In the genomic region with DNA sequence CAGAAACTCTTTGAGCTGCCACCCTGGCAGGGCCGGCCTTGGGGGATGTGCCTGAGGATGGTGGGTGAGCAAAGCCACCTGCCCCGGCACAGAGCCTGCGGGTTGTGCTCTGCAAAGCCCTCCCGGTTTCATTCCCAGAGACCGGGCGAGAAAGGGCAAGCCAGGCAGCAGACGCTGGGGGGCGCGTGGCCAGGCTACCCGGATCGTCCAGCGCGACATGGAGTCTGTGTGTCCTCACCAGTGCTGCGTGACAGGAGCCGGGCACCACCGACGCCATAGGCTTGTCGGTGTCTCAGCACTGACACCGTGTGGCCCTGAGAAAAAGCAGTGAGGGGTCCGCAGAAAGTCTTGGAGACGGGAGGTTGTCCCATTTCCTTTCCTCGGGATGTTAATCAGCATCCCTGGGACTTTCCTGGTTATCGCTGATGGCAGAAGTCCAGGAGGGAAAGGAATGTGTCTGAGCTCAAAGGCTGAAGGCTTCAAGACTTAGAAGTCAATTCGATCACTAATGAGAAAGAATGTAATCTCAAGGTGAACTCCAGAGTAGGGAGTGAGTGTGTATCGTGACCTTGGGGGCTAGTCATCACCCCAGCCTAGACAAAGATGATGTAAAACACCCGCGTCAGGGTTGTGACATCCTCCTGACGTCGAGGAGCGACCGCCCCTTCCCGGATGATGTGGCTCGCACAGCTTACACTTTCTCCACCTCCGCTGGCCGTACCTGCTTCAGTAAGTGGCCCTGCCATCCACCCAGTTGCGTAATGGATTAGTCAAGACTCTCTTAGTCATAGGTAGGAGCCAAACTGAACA, we compare ENCODE assay signal across 8 cellular contexts. TPM values are rescaled to one million over a fixed set of nuclear protein-coding genes. Genes with fewer than 3 reads are reported as not detected.
DNase-seq lines count a peak whose midpoint lies in the region; ATAC-seq, FAIRE-seq and TF ChIP-seq lines count a peak whose summit lies in the region.

No MANE protein-coding gene starts in this region.

- H4K20me1 ChIP-seq in GM23248 (ENCODE audit: insufficient read depth) (no peaks in the 10 kb centered on the region), HepG2 (ENCODE audit: insufficient read depth, low read length) (no peaks in the 10 kb centered on the region)

- ATAC-seq in HepG2 (peak; percentile 97), HG03520 (IDR thresholded peaks at IDR 0.05; ENCODE audit: unreplicated experiment) (no peak)

- CTCF ChIA-PET in AG04450 (lab: Charles Lee), result interaction anchor here (0.6 to 5.1 kb wide), 8 partner anchors 10 to 276 kb away, joined by 3 to 29 read pairs (median 4); no protein-coding TSS in a partner anchor
- CTCF ChIA-PET in HepG2 (lab: Yijun Ruan, JAX; ENCODE audit: low intra/inter-chr PET ratio, low total read pairs), result interaction anchor here (1.5 to 4.3 kb wide), 2 partner anchors 27 to 68 kb away, joined by 5 to 39 read pairs; no protein-coding TSS in a partner anchor

- H3K4me3 ChIP-seq in AG04450 (ENCODE audit: low read depth, low read length) (peak overlapping the region; percentile 36), GM23248 (peak overlapping the region; percentile 37), duodenal mucosa (ENCODE audit: low read depth in 1 of 2, low read length in 2 of 2) (peak overlapping the region; percentile 52 to 55), HepG2 (replicated peaks in 1 of 3; ENCODE audit: insufficient read depth in 1 of 3, low read depth in 2 of 3, low read length in 3 of 3) (peak overlapping the region; percentile 4 to 45 (median 17); a peak in 3 of 6 replicates)

- H3K27ac ChIP-seq in AG04450 (ENCODE audit: low read depth, low read length), result no peak overlapping the region
- no peak overlapping the region for H3K27ac ChIP-seq in GM23248
- H3K27ac ChIP-seq in duodenal mucosa (ENCODE audit: low read depth, low read length), result no peak overlapping the region
- H3K27ac ChIP-seq in HepG2 (ENCODE audit: extremely low read length, insufficient read depth, low read length), result no peak overlapping the region

- no peak for TF ChIP-seq EP300 in HepG2 (IDR thresholded peaks at IDR 0.05; ENCODE audit: low read depth in 2 of 2, low read length in 2 of 2)
- TF ChIP-seq EP300 in HepG2 (CRISPR knock-in tag; IDR thresholded peaks at IDR 0.05; ENCODE audit: borderline replicate concordance), result no peak

- no peaks in the 10 kb centered on the region for H3K9me2 ChIP-seq in GM23248 (ENCODE audit: insufficient read depth)

- 26 to 27% methylated on average over 34 to 36 of the region's 36 CpGs for WGBS in GM23248 (ENCODE audit: low coverage in 1 of 2, low lambda C conversion rate in 2 of 2, missing lambda C conversion rate in 2 of 2), 2 experiments
- 3% methylated on average over 25 of the region's 36 CpGs for WGBS in HepG2 (ENCODE audit: low lambda C conversion rate)

- H3K4me1 ChIP-seq in GM23248 (ENCODE audit: insufficient read depth) (no peaks in the 10 kb centered on the region), duodenal mucosa (ENCODE audit: control insufficient read depth in 1 of 2, insufficient read depth in 2 of 2, low read length in 2 of 2) (peaks cover 5 to 9% of the 10 kb centered on the region in 2 donors), HepG2 (ENCODE audit: insufficient read depth, low read length) (peaks cover 42% of the 10 kb centered on the region)

- H3K36me3 ChIP-seq in GM23248 (ENCODE audit: low read depth) (no peaks in the 10 kb centered on the region), duodenal mucosa (ENCODE audit: control insufficient read depth in 1 of 2, insufficient read depth in 2 of 2, low read length in 2 of 2) (no peaks in the 10 kb centered on the region), HepG2 (replicated peaks in 1 of 2; ENCODE audit: control insufficient read depth in 1 of 2, insufficient read depth in 2 of 2, low read length in 2 of 2) (no peaks in the 10 kb centered on the region)

- H3K9me3 ChIP-seq in AG04450 (ENCODE audit: control insufficient read depth, insufficient read depth, low read length) (no peaks in the 10 kb centered on the region; the same call in 1 of the 2 replicates), GM23248 (ENCODE audit: low read depth) (no peaks in the 10 kb centered on the region), duodenal mucosa (ENCODE audit: control insufficient read depth in 1 of 2, low read length in 2 of 2) (no peaks in the 10 kb centered on the region), HepG2 (ENCODE audit: low read length) (no peaks in the 10 kb centered on the region)

- TF ChIP-seq CTCF in AG04450 (IDR thresholded peaks at IDR 0.05; ENCODE audit: low read depth, low read length), result peak; percentile 56
- peak; percentile 92 for TF ChIP-seq CTCF in HepG2 (CRISPR knock-in tag; IDR thresholded peaks at IDR 0.05)

- peak; percentile 51 for FAIRE-seq in HepG2 (lab: Jason Lieb, UNC)

- no TSS peak for BruUV-seq in HepG2 (replicated peaks; lab: Mats Ljungman, UMichigan)

- intact Hi-C loops in HepG2 (cut with micrococcal nuclease; ENCODE audit: unreplicated experiment), result loop anchor here (1.0 kb wide), 1 partner anchor 9 kb away; no protein-coding TSS in a partner anchor

- H3K9ac ChIP-seq in GM23248, result no peak overlapping the region
- peak overlapping the region in 1 of 2 donors; percentile 42 for H3K9ac ChIP-seq in duodenal mucosa (ENCODE audit: low read depth in 1 of 2, low read length in 2 of 2)
- H3K9ac ChIP-seq in HepG2 (ENCODE audit: insufficient read depth, low read depth, low read length), result no peak overlapping the region

- in situ Hi-C loops in GM23248 (cut with MboI), result no loop called here
- in situ Hi-C loops in HepG2 (cut with HindIII; ENCODE audit: extremely low pct_ligation_motif_present, low pct_unique_long_range_greater_than_20kb), result loop anchor here (5.0 kb wide), 1 partner anchor 70 kb away; no protein-coding TSS in a partner anchor

- H3K79me2 ChIP-seq in GM23248 (ENCODE audit: insufficient read depth), result no peaks in the 10 kb centered on the region
- H3K79me2 ChIP-seq in HepG2 (ENCODE audit: insufficient read depth, low read length), result no peaks in the 10 kb centered on the region

- H2AFZ ChIP-seq in GM23248 (peak overlapping the region; percentile 37; the same call in 1 of the 2 replicates), HepG2 (ENCODE audit: low read length) (peak overlapping the region; percentile 17)

- peak; percentile 92 for TF ChIP-seq RAD21 in HepG2 (CRISPR knock-in tag; IDR thresholded peaks at IDR 0.05)

- H3K4me2 ChIP-seq in GM23248 (ENCODE audit: unreplicated experiment) (peak overlapping the region; percentile 39), HepG2 (ENCODE audit: low read depth, low read length) (peak overlapping the region; percentile 79)

- no peak for DNase-seq in AG04450 (ENCODE audit: low read depth, low spot score)
- peak; percentile 80 for DNase-seq in GM23248
- peak; percentile 70 for DNase-seq in NCI-H460 (ENCODE audit: extremely low read depth, low read depth)
- DNase-seq in activated CD4-positive, CD25-positive, alpha-beta regulatory T cell treated with anti-CD3 and anti-CD28 coated beads, Interleukin-2, amount 50 U/mL, for 72 hours, result peak; percentile 46
- DNase-seq in HepG2 (ENCODE audit: low spot score), result peak; percentile 80
- peak; percentile 53 for DNase-seq in stimulated activated CD4-positive, alpha-beta T cell treated with anti-CD3 and anti-CD28 coated beads, Interleukin-4, amount 100 ng/mL, for 1 hour

- no peaks in the 10 kb centered on the region for H3F3A ChIP-seq in GM23248 (ENCODE audit: insufficient read depth)

- TF ChIP-seq POLR2A in HepG2 (IDR thresholded peaks at IDR 0.05; ENCODE audit: insufficient read depth in 1 of 2, low read depth in 2 of 2, low read length in 2 of 2), result no peak

- POLR2A ChIA-PET in AG04450 (lab: Yijun Ruan, JAX), result no interaction called here
- POLR2A ChIA-PET in HepG2 (lab: Yijun Ruan, JAX), result interaction anchor here (1.8 kb wide), 1 partner anchor 85 kb away, joined by 5 read pairs; the partner anchor contains the start of gene EHD4

- H3K27me3 ChIP-seq in AG04450 (ENCODE audit: control insufficient read depth, insufficient read depth, low read length) (peaks cover 46% of the 10 kb centered on the region), GM23248 (replicated peaks; ENCODE audit: insufficient read depth) (peaks cover 13% of the 10 kb centered on the region), duodenal mucosa (ENCODE audit: control insufficient read depth in 1 of 2, insufficient read depth in 2 of 2, low read length in 2 of 2) (peaks cover 0 to 3% of the 10 kb centered on the region in 2 donors), HepG2 (ENCODE audit: control insufficient read depth in 1 of 2, insufficient read depth in 2 of 2, low read length in 2 of 2) (peaks cover 0 to 9% of the 10 kb centered on the region in 2 experiments; a peak in 1 of 5 replicates)

RNA-seq across cellular contexts. Expression of gene PLA2G4E, which starts 36.3 kb away (rescaled TPM):
- polyA plus RNA-seq in AG04450 (2011; rRNA removed), result not detected in 2 replicates
- not detected in 2 replicates for polyA minus RNA-seq in AG04450 (2011; rRNA and poly(A)+ RNA removed)
- total RNA-seq in GM23248 (2014; rRNA removed; shearing (Covaris generic)), result not detected in 2 replicates
- polyA plus RNA-seq in GM23248 (2016; fragmentation: Nextera tagmentation; extraction: Ambion mirVana), result not detected in 2 replicates
- not detected in 2 replicates for total RNA-seq in NCI-H460 (2014; rRNA removed; shearing (Covaris generic))
- not detected in 2 replicates for polyA plus RNA-seq in NCI-H460 (2014; cell fraction: nucleus; rRNA removed)
- total RNA-seq in HepG2 (2016; rRNA removed; fragmentation: Illumina TruSeq; extraction: Trizol), result not detected in 2 replicates
- not detected in 2 replicates for total RNA-seq in HepG2 (2016; cell fraction: cytosol; rRNA removed; fragmentation: Illumina TruSeq; extraction: Trizol; ENCODE audit: low read depth)
- not detected in 2 replicates for total RNA-seq in HepG2 (2016; cell fraction: insoluble cytoplasmic fraction; rRNA removed; fragmentation: Illumina TruSeq; extraction: Trizol)
- not detected in 2 replicates for total RNA-seq in HepG2 (2016; cell fraction: membrane; rRNA removed; fragmentation: Illumina TruSeq; extraction: Trizol)
- total RNA-seq in HepG2 (2016; cell fraction: nucleus; rRNA removed; fragmentation: Illumina TruSeq; extraction: Trizol), result not detected in 2 replicates
- 0.01 TPM in 1 of 2 replicates, not detected in the other for polyA plus RNA-seq in HepG2 (2011; rRNA removed)
- polyA plus RNA-seq in HepG2 (2011; cell fraction: cytosol; rRNA removed), result not detected in 2 replicates
- not detected in 2 replicates for polyA plus RNA-seq in HepG2 (2011; cell fraction: nucleus; rRNA removed)
- polyA plus RNA-seq in HepG2 (2012), result not detected in 2 replicates
- not detected in 2 replicates for polyA plus RNA-seq in HepG2 (2016; cell fraction: cytosol; fragmentation: Illumina TruSeq; extraction: Trizol; ENCODE audit: low read depth)
- polyA plus RNA-seq in HepG2 (2016; cell fraction: insoluble cytoplasmic fraction; fragmentation: Illumina TruSeq; extraction: Trizol; ENCODE audit: low read depth), result not detected in 2 replicates
- polyA plus RNA-seq in HepG2 (2016; cell fraction: membrane; fragmentation: Illumina TruSeq; extraction: Trizol; ENCODE audit: low read depth), result not detected in 2 replicates
- polyA plus RNA-seq in HepG2 (2016; cell fraction: nucleus; fragmentation: Illumina TruSeq; extraction: Trizol; ENCODE audit: insufficient read depth, low read depth), result not detected in 2 replicates
- not detected in 2 replicates for polyA minus RNA-seq in HepG2 (2011; rRNA and poly(A)+ RNA removed; ENCODE audit: low replicate concordance)
- polyA minus RNA-seq in HepG2 (2011; cell fraction: cytosol; rRNA and poly(A)+ RNA removed), result not detected in 2 replicates
- not detected in 2 replicates for polyA minus RNA-seq in HepG2 (2011; cell fraction: nucleus; rRNA and poly(A)+ RNA removed)

RNA-seq across cellular contexts. Expression of gene PLA2G4D, which starts 37.2 kb away (rescaled TPM):
- not detected in 2 replicates for polyA plus RNA-seq in AG04450 (2011; rRNA removed)
- polyA minus RNA-seq in AG04450 (2011; rRNA and poly(A)+ RNA removed), result not detected in 2 replicates
- not detected in 2 replicates for total RNA-seq in GM23248 (2014; rRNA removed; shearing (Covaris generic))
- not detected in 2 replicates for polyA plus RNA-seq in GM23248 (2016; fragmentation: Nextera tagmentation; extraction: Ambion mirVana)
- not detected in 2 replicates for total RNA-seq in NCI-H460 (2014; rRNA removed; shearing (Covaris generic))
- not detected in 2 replicates for polyA plus RNA-seq in NCI-H460 (2014; cell fraction: nucleus; rRNA removed)
- 0.04 TPM in 1 of 2 replicates, not detected in the other for total RNA-seq in HepG2 (2016; rRNA removed; fragmentation: Illumina TruSeq; extraction: Trizol)
- not detected in 2 replicates for total RNA-seq in HepG2 (2016; cell fraction: cytosol; rRNA removed; fragmentation: Illumina TruSeq; extraction: Trizol; ENCODE audit: low read depth)
- not detected in 2 replicates for total RNA-seq in HepG2 (2016; cell fraction: insoluble cytoplasmic fraction; rRNA removed; fragmentation: Illumina TruSeq; extraction: Trizol)
- total RNA-seq in HepG2 (2016; cell fraction: membrane; rRNA removed; fragmentation: Illumina TruSeq; extraction: Trizol), result not detected in 2 replicates
- not detected in 2 replicates for total RNA-seq in HepG2 (2016; cell fraction: nucleus; rRNA removed; fragmentation: Illumina TruSeq; extraction: Trizol)
- 0.21 and 0.29 TPM in 2 replicates for polyA plus RNA-seq in HepG2 (2011; rRNA removed)
- polyA plus RNA-seq in HepG2 (2011; cell fraction: cytosol; rRNA removed), result 0.11 and 0.14 TPM in 2 replicates
- 0.78 and 1.4 TPM in 2 replicates for polyA plus RNA-seq in HepG2 (2011; cell fraction: nucleus; rRNA removed)
- polyA plus RNA-seq in HepG2 (2012), result 0.16 and 0.30 TPM in 2 replicates
- polyA plus RNA-seq in HepG2 (2016; cell fraction: cytosol; fragmentation: Illumina TruSeq; extraction: Trizol; ENCODE audit: low read depth), result not detected in 2 replicates
- polyA plus RNA-seq in HepG2 (2016; cell fraction: insoluble cytoplasmic fraction; fragmentation: Illumina TruSeq; extraction: Trizol; ENCODE audit: low read depth), result not detected in 2 replicates
- not detected in 2 replicates for polyA plus RNA-seq in HepG2 (2016; cell fraction: membrane; fragmentation: Illumina TruSeq; extraction: Trizol; ENCODE audit: low read depth)
- polyA plus RNA-seq in HepG2 (2016; cell fraction: nucleus; fragmentation: Illumina TruSeq; extraction: Trizol; ENCODE audit: insufficient read depth, low read depth), result 0.13 TPM in 1 of 2 replicates, not detected in the other
- 0.18 TPM in 1 of 2 replicates, not detected in the other for polyA minus RNA-seq in HepG2 (2011; rRNA and poly(A)+ RNA removed; ENCODE audit: low replicate concordance)
- polyA minus RNA-seq in HepG2 (2011; cell fraction: cytosol; rRNA and poly(A)+ RNA removed), result not detected in 2 replicates
- 0.13 TPM in 1 of 2 replicates, not detected in the other for polyA minus RNA-seq in HepG2 (2011; cell fraction: nucleus; rRNA and poly(A)+ RNA removed)
